In genomic region chr4:99983289-99983943, GRCh38 we compare ENCODE assay signal across 39 cellular contexts. TPM values are rescaled to one million over a fixed set of nuclear protein-coding genes. Genes with fewer than 3 reads are reported as not detected.
DNase-seq lines count a peak whose midpoint lies in the region; ATAC-seq and TF ChIP-seq lines count a peak whose summit lies in the region.
"Had no signal": no experiment of that assay in that cellular context is flagged by ENCODE, and none has a peak within 500 bp of the region (broad histone marks: within the 10 kb centered on the region; RNA-seq: fewer than 3 reads in every experiment).

No MANE protein-coding gene starts in this region.

- no peak overlapping the region for H3K27ac Mint-ChIP-seq in CD8-positive, alpha-beta T cell
- H3K27ac Mint-ChIP-seq: activated CD4-positive, alpha-beta T cell treated with anti-CD3 and anti-CD28 coated beads, Interleukin-2, amount 10 ng/mL, durations not matched to agents 7 days and 5 days; activated naive CD4-positive, alpha-beta T cell treated with anti-CD3 and anti-CD28 coated beads, Interleukin-2, amount 50 U/mL, for 72 hours; CD4-positive, CD25-positive, alpha-beta regulatory T cell; GM23338; HFFc6; natural killer cell treated with Interleukin-12 subunit alpha and Interleukin-12 subunit beta and Interleukin-15 and Interleukin-18, amount 100 ng/mL, for 72 hours had no signal

- H3K9me3 Mint-ChIP-seq in CD8-positive, alpha-beta T cell = peaks cover 4% of the 10 kb centered on the region
- H3K9me3 Mint-ChIP-seq: GM23338; natural killer cell treated with Interleukin-12 subunit alpha and Interleukin-12 subunit beta and Interleukin-15 and Interleukin-18, amount 100 ng/mL, for 72 hours had no signal

- no peaks in the 10 kb centered on the region for H3K36me3 Mint-ChIP-seq in CD8-positive, alpha-beta T cell
- H3K36me3 Mint-ChIP-seq: activated naive CD4-positive, alpha-beta T cell treated with anti-CD3 and anti-CD28 coated beads, Interleukin-2, amount 50 U/mL, for 72 hours; natural killer cell treated with Interleukin-12 subunit alpha and Interleukin-12 subunit beta and Interleukin-15 and Interleukin-18, amount 100 ng/mL, for 72 hours had no signal

- no peaks in the 10 kb centered on the region for H3K4me1 ChIP-seq in CD8-positive, alpha-beta T cell (ENCODE audit: insufficient read depth, low read length)
- H3K4me1 ChIP-seq: A549, prostate gland, right lobe of liver, spleen, stomach, thyroid gland, vagina had no signal

- peak; percentile 49 for ATAC-seq in GM19351 (IDR thresholded peaks at IDR 0.05; ENCODE audit: unreplicated experiment)
- peak; percentile 50 for ATAC-seq in HG02588 (IDR thresholded peaks at IDR 0.05; ENCODE audit: unreplicated experiment)
- peak; percentile 32 for ATAC-seq in HG03342 (IDR thresholded peaks at IDR 0.05; ENCODE audit: unreplicated experiment)
- no peak for ATAC-seq in CD8-positive, alpha-beta T cell
- no peak for ATAC-seq in GM18520 (IDR thresholded peaks at IDR 0.05; ENCODE audit: unreplicated experiment)
- ATAC-seq: A549; activated naive CD4-positive, alpha-beta T cell treated with anti-CD3 and anti-CD28 coated beads, Interleukin-2, amount 50 U/mL, for 72 hours; GM23338; left cardiac atrium; natural killer cell treated with Interleukin-12 subunit alpha and Interleukin-12 subunit beta and Interleukin-15 and Interleukin-18, amount 100 ng/mL, for 72 hours; right lobe of liver had no signal

- intact Hi-C loops in CD8-positive, alpha-beta T cell (cut with DNase I, micrococcal nuclease) = no loop called here

- CTCF ChIA-PET in CD8-positive, alpha-beta T cell (lab: Charles Lee) = interaction anchor here (1.9 kb wide), 1 partner anchor 10 kb away, joined by 4 read pairs; no protein-coding TSS in a partner anchor

- no peak overlapping the region for H3K4me3 ChIP-seq in GM12865 (ENCODE audit: low read depth, low read length)
- no peak overlapping the region for H3K4me3 ChIP-seq in CD8-positive, alpha-beta T cell (ENCODE audit: low read depth, low read length)
- H3K4me3 ChIP-seq: A549, GM23338, prostate gland, right lobe of liver, SJCRH30, spleen, stomach, thyroid gland, vagina had no signal

- no peak for TF ChIP-seq CTCF in GM12865 (IDR thresholded peaks at IDR 0.05; ENCODE audit: insufficient read depth, low read depth, low read length, missing control alignments)
- no peak for TF ChIP-seq CTCF in CD8-positive, alpha-beta T cell (IDR thresholded peaks at IDR 0.05)

- H3K27me3 Mint-ChIP-seq in CD8-positive, alpha-beta T cell (ENCODE audit: low read depth) = peaks cover 4% of the 10 kb centered on the region

- H3K4me3 Mint-ChIP-seq in CD8-positive, alpha-beta T cell = no peak overlapping the region
- H3K4me3 Mint-ChIP-seq: activated CD4-positive, alpha-beta T cell treated with anti-CD3 and anti-CD28 coated beads, Interleukin-2, amount 10 ng/mL, durations not matched to agents 7 days and 5 days; CD4-positive, CD25-positive, alpha-beta regulatory T cell; GM23338; HFFc6; natural killer cell treated with Interleukin-12 subunit alpha and Interleukin-12 subunit beta and Interleukin-15 and Interleukin-18, amount 100 ng/mL, for 72 hours had no signal

- no peaks in the 10 kb centered on the region for H3K4me1 Mint-ChIP-seq in CD8-positive, alpha-beta T cell (ENCODE audit: low read depth)
- H3K4me1 Mint-ChIP-seq: activated CD4-positive, alpha-beta T cell treated with anti-CD3 and anti-CD28 coated beads, Interleukin-2, amount 10 ng/mL, durations not matched to agents 7 days and 5 days; CD4-positive, CD25-positive, alpha-beta regulatory T cell; GM23338 had no signal

- H3K36me3 ChIP-seq in CD8-positive, alpha-beta T cell (ENCODE audit: insufficient read depth, low read length) = no peaks in the 10 kb centered on the region
- H3K36me3 ChIP-seq: prostate gland, right lobe of liver, SJCRH30, spleen, stomach, thyroid gland, vagina, WERI-Rb-1 had no signal

- DNase-seq in GM12865 (ENCODE audit: low read depth) (peak; percentile 52), caudate nucleus (lab: John Stamatoyannopoulos, UW) (no peak)
- no peak for DNase-seq in CD8-positive, alpha-beta T cell
- no peak for DNase-seq in central memory CD4-positive, alpha-beta T cell
- DNase-seq: activated CD4-positive, alpha-beta T cell treated with anti-CD3 and anti-CD28 coated beads, Interleukin-2, amount 10 ng/mL, durations not matched to agents 7 days and 5 days; activated effector memory CD4-positive, alpha-beta T cell treated with Interleukin-2 at 50 U/mL for 16 hours; AML-193; amygdala; CD4-positive, CD25-positive, alpha-beta regulatory T cell; DND-41; GF-D8; HFFc6; hippocampal formation; KBM-7; left cardiac atrium; NCI-H1092 treated with DMSO at 0.1 percent for 48 hours; NCI-H1694 treated with DMSO at 0.1 percent for 48 hours; NCI-H446; NCI-H82; occipital lobe; right lobe of liver; SJCRH30; spleen; stimulated activated CD4-positive, alpha-beta T cell treated with anti-CD3 and anti-CD28 coated beads, Interleukin-2, amount 100 ng/mL, for 24 hours; stomach; T-helper 9 cell; thyroid gland; WERI-Rb-1 had no signal

- no peak overlapping the region for H3K27ac ChIP-seq in CD8-positive, alpha-beta T cell (ENCODE audit: low read depth, low read length)
- H3K27ac ChIP-seq in caudate nucleus (ENCODE audit: low read depth, low read length) = no peak overlapping the region
- H3K27ac ChIP-seq: A549, HL-60, prostate gland, right lobe of liver, SJCRH30, spleen, stomach, thyroid gland, vagina, WERI-Rb-1 had no signal

- H3K9me3 ChIP-seq in CD8-positive, alpha-beta T cell (ENCODE audit: low read length) = no peaks in the 10 kb centered on the region
- H3K9me3 ChIP-seq: A549, prostate gland, right lobe of liver, SJCRH30, spleen, stomach, thyroid gland, vagina had no signal

- POLR2A ChIA-PET in CD8-positive, alpha-beta T cell (lab: Charles Lee) = no interaction called here

- no peaks in the 10 kb centered on the region for H3K27me3 ChIP-seq in CD8-positive, alpha-beta T cell (ENCODE audit: insufficient read depth, low read length)
- H3K27me3 ChIP-seq: right lobe of liver, SJCRH30, spleen, stomach, thyroid gland, vagina had no signal

RNA-seq across cellular contexts. Expression of gene H2AZ1, which starts 33.3 kb away (rescaled TPM):
- 100 to 1,000 TPM in 1 of 2 experiments, 10 to 100 TPM in 1; 99.6 to 103 TPM for total RNA-seq in CD8-positive, alpha-beta T cell

RNA-seq across cellular contexts. Expression of gene DNAJB14, which starts 37.0 kb away (rescaled TPM):
- total RNA-seq in CD8-positive, alpha-beta T cell = 10 to 100 TPM; 69.5 to 71.8 TPM

Comparison
In these comparisons a context has a peak if more than half of its experiments do, and no peak if none do; other contexts are left out.
1. ATAC-seq: peak in GM19351 (single experiment), HG02588 (single experiment) and HG03342 (single experiment); none in CD8-positive, alpha-beta T cell (single experiment) and GM18520 (single experiment).